In genomic region chr5:67179695-67180302, GRCh38 we compare ENCODE assay signal across 19 cellular contexts. TPM values are rescaled to one million over a fixed set of nuclear protein-coding genes. Genes with fewer than 3 reads are reported as not detected.
"Had no signal": no experiment of that assay in that cellular context is flagged by ENCODE, and none has a peak within 500 bp of the region (broad histone marks: within the 10 kb centered on the region; RNA-seq: fewer than 3 reads in every experiment).

No MANE protein-coding gene starts in this region.

- H3K9me3 ChIP-seq: gastroesophageal sphincter had no signal

- H3K27ac ChIP-seq: ascending aorta, dorsolateral prefrontal cortex, gastroesophageal sphincter, heart right ventricle, lower lobe of right lung, SJCRH30 had no signal

- H3K36me3 ChIP-seq: ascending aorta, gastroesophageal sphincter, heart right ventricle, lower lobe of right lung, SJCRH30 had no signal

- H3K4me3 ChIP-seq: ascending aorta, dorsolateral prefrontal cortex, gastroesophageal sphincter, heart right ventricle, lower lobe of right lung, SJCRH30 had no signal

- ATAC-seq: activated CD8-positive, alpha-beta memory T cell treated with anti-CD3 and anti-CD28 coated beads, Interleukin-2, amount 10 ng/mL, durations not matched to agents 7 days and 5 days; gastroesophageal sphincter; heart right ventricle; sciatic nerve; stimulated activated naive CD8-positive, alpha-beta T cell treated with anti-CD3 and anti-CD28 coated beads, Interleukin-15, amount 100 ng/mL, for 72 hours had no signal

- H3K27me3 Mint-ChIP-seq: activated CD8-positive, alpha-beta memory T cell treated with anti-CD3 and anti-CD28 coated beads, Interleukin-2, amount 10 ng/mL, durations not matched to agents 7 days and 5 days; activated naive CD8-positive, alpha-beta T cell; stimulated activated naive CD8-positive, alpha-beta T cell treated with anti-CD3 and anti-CD28 coated beads, Interleukin-15, amount 100 ng/mL, for 72 hours; type B pancreatic cell had no signal

- H3K4me3 Mint-ChIP-seq: activated CD8-positive, alpha-beta memory T cell treated with anti-CD3 and anti-CD28 coated beads, Interleukin-2, amount 10 ng/mL, durations not matched to agents 7 days and 5 days; activated naive CD8-positive, alpha-beta T cell; mesothelial cell of epicardium; stimulated activated naive CD8-positive, alpha-beta T cell treated with anti-CD3 and anti-CD28 coated beads, Interleukin-15, amount 100 ng/mL, for 72 hours; T-helper 2 cell treated with Interferon-gamma antibody and Interleukin-4, amounts not matched to agents 5 μg/mL and 100 μg/mL, for 36 hours; type B pancreatic cell had no signal

- H3K4me1 ChIP-seq: SJCRH30 had no signal

- H3K27me3 ChIP-seq: ascending aorta, dorsolateral prefrontal cortex, gastroesophageal sphincter, heart right ventricle had no signal

- H3K36me3 Mint-ChIP-seq: type B pancreatic cell had no signal

- H3K27ac Mint-ChIP-seq: activated naive CD8-positive, alpha-beta T cell; mesothelial cell of epicardium; progenitor cell of endocrine pancreas; stimulated activated naive CD8-positive, alpha-beta T cell treated with anti-CD3 and anti-CD28 coated beads, Interleukin-15, amount 100 ng/mL, for 72 hours; type B pancreatic cell had no signal

- DNase-seq: activated CD4-positive, CD25-positive, alpha-beta regulatory T cell treated with anti-CD3 and anti-CD28 coated beads, Interleukin-2, amount 50 U/mL, for 72 hours; activated CD8-positive, alpha-beta memory T cell treated with anti-CD3 and anti-CD28 coated beads, Interleukin-2, amount 10 ng/mL, durations not matched to agents 7 days and 5 days; activated effector memory CD4-positive, alpha-beta T cell treated with Interleukin-2 at 50 U/mL for 16 hours; activated T-cell treated with anti-CD3 and anti-CD28 coated beads, Interleukin-2, amount 50 U/mL, for 1 hour; dorsolateral prefrontal cortex; erythroblast; heart right ventricle; lower lobe of right lung; occipital lobe; SJCRH30; stimulated activated naive CD8-positive, alpha-beta T cell treated with anti-CD3 and anti-CD28 coated beads, Interleukin-15, amount 100 ng/mL, for 72 hours had no signal

RNA-seq across cellular contexts. Expression of gene CD180, which starts 16.8 kb away (rescaled TPM):
- total RNA-seq: mesothelial cell of epicardium, progenitor cell of endocrine pancreas, SJCRH30 had no signal
